Comparison of ENCODE assay signal across 13 cellular contexts in the genomic region with DNA sequence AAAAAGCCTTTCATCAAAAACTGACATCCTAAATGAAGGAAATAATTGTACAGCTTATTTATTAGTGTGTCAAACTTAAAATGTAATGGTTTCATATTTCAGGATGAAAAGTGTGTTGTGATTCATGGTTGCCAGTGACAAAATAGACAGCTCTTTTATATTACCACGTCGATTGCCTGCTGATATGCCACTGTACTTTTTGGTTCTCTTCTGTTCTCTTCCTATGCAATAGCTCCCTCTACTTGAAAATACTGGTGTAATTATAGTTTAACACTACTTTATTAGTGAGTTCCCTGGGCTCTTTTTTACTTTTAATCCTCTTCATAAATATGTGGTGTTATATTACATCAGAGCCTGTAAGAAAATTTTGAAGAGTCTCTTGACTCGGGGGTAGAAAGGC.
DNase-seq lines count a peak whose midpoint lies in the region; ATAC-seq, FAIRE-seq and TF ChIP-seq lines count a peak whose summit lies in the region.
"Had no signal": no experiment of that assay in that cellular context is flagged by ENCODE, and none has a peak within 500 bp of the region (broad histone marks: within the 10 kb centered on the region; RNA-seq: fewer than 3 reads in every experiment).

No MANE protein-coding gene starts in this region.

- POLR2A ChIA-PET in K562 (lab: Yijun Ruan, JAX) = no interaction called here

- peaks cover 2 to 4% of the 10 kb centered on the region in 2 experiments; a peak in 3 of 5 replicates for H3K27me3 ChIP-seq in K562 (ENCODE audit: control insufficient read depth in 2 of 2, insufficient read depth in 2 of 2, low read length in 2 of 2)

- no peaks in the 10 kb centered on the region for H3K4me1 ChIP-seq in K562 (replicated peaks in 1 of 2; ENCODE audit: control insufficient read depth in 2 of 2, insufficient read depth in 2 of 2, low read length in 2 of 2)

- no peaks in the 10 kb centered on the region for H4K20me1 ChIP-seq in K562 (replicated peaks; ENCODE audit: control insufficient read depth, insufficient read depth, low read length)

- peak overlapping the region; percentile 58 for H3K27ac Mint-ChIP-seq in mesothelial cell of epicardium
- H3K27ac Mint-ChIP-seq: activated CD4-positive, alpha-beta T cell treated with anti-CD3 and anti-CD28 coated beads for 36 hours had no signal

- H3K36me3 ChIP-seq in K562 (ENCODE audit: control insufficient read depth, insufficient read depth, low read length) = no peaks in the 10 kb centered on the region

- H3K4me3 ChIP-seq in K562 = no peak overlapping the region

- H3K79me2 ChIP-seq in K562 (ENCODE audit: control insufficient read depth, insufficient read depth, low read length) = no peaks in the 10 kb centered on the region

- H3K9me3 Mint-ChIP-seq in mesothelial cell of epicardium = no peaks in the 10 kb centered on the region

- no peaks in the 10 kb centered on the region for H3K27me3 Mint-ChIP-seq in mesothelial cell of epicardium (ENCODE audit: low read depth)
- H3K27me3 Mint-ChIP-seq: activated CD4-positive, alpha-beta T cell treated with anti-CD3 and anti-CD28 coated beads for 36 hours had no signal

- TF ChIP-seq RAD21 in K562 (CRISPR knock-in tag; conservative IDR thresholded peaks at IDR 0.05 in 1 of 2, IDR thresholded peaks at IDR 0.05 in 1 of 2) = peak; percentile 37 to 63

- no peak overlapping the region for H3K4me2 ChIP-seq in K562 (ENCODE audit: insufficient read depth, low read length)

- TF ChIP-seq EP300 in K562 (IDR thresholded peaks at IDR 0.05; ENCODE audit: low read length) = no peak

- WGBS in K562 (ENCODE audit: insufficient coverage, low coverage, missing lambda C conversion rate) = 0% methylated on average over 3 of the region's 3 CpGs

- H3K36me3 Mint-ChIP-seq in mesothelial cell of epicardium = peaks cover 15% of the 10 kb centered on the region

- H3K27ac ChIP-seq in K562 (ENCODE audit: extremely low read depth, low read depth, low read length) = no peak overlapping the region

- peaks cover 40% of the 10 kb centered on the region for H3K4me1 Mint-ChIP-seq in mesothelial cell of epicardium
- H3K4me1 Mint-ChIP-seq: activated CD4-positive, alpha-beta T cell treated with anti-CD3 and anti-CD28 coated beads for 36 hours had no signal

- no peaks in the 10 kb centered on the region for H3K9me1 ChIP-seq in K562 (ENCODE audit: control insufficient read depth, insufficient read depth, low read length)

- H2AFZ ChIP-seq in K562 (ENCODE audit: low read depth, low read length) = no peak overlapping the region

- no TSS peak for BruUV-seq in K562 (replicated peaks; lab: Mats Ljungman, UMichigan)

- DNase-seq in DMS 273 treated with DMSO at 0.1 percent for 48 hours (lab: John Stamatoyannopoulos, UW) (peak; percentile 17), MV-4-11 (lab: John Stamatoyannopoulos, UW) (peak; percentile 2), K562 (ENCODE audit: extremely low read depth in 1 of 4, low spot score in 3 of 4) (peak in 1 of 4 experiments; percentile 6), mesothelial cell of epicardium (ENCODE audit: low spot score in 2 of 2, unreplicated experiment in 2 of 2) (no peak), NCI-H526 treated with DMSO at 0.1 percent for 48 hours (lab: John Stamatoyannopoulos, UW) (no peak), NCI-H2029 treated with DMSO at 0.1 percent for 48 hours (lab: John Stamatoyannopoulos, UW) (no peak)
- DNase-seq: activated CD4-positive, alpha-beta T cell treated with anti-CD3 and anti-CD28 coated beads for 36 hours; mammary epithelial cell; NCI-H2029; stimulated activated CD4-positive, alpha-beta T cell treated with anti-CD3 and anti-CD28 coated beads, Interleukin-2, amount 100 ng/mL, for 24 hours had no signal

- intact Hi-C loops in K562 (cut with micrococcal nuclease) = loop anchor here (2.0 to 10.0 kb wide), 9 partner anchors 266 to 1877 kb away; no protein-coding TSS in a partner anchor

- ATAC-seq in K562 (no peak), HG02610 (IDR thresholded peaks at IDR 0.05; ENCODE audit: unreplicated experiment) (no peak), GM21447 (IDR thresholded peaks at IDR 0.05; ENCODE audit: unreplicated experiment) (no peak)
- ATAC-seq: activated CD4-positive, alpha-beta T cell treated with anti-CD3 and anti-CD28 coated beads for 36 hours had no signal

- H3K9me3 ChIP-seq in K562 (replicated peaks; ENCODE audit: control insufficient read depth, insufficient read depth, low read depth, low read length) = no peaks in the 10 kb centered on the region

- in situ Hi-C loops in K562 (cut with MboI) = no loop called here

- TF ChIP-seq POLR2A in K562 (conservative IDR thresholded peaks at IDR 0.05) = no peak

- TF ChIP-seq CTCF in K562 (IDR thresholded peaks at IDR 0.05 in 2 of 3, conservative IDR thresholded peaks at IDR 0.05 in 1 of 3; ENCODE audit: insufficient read depth in 2 of 3, low read depth in 1 of 3, low read length in 3 of 3) (peak in 2 of 3 experiments; percentile 13 to 41; a peak in 2 of 6 replicates), mesothelial cell of epicardium (IDR thresholded peaks at IDR 0.05; ENCODE audit: unreplicated experiment) (peak; percentile 36)

- FAIRE-seq in K562 (lab: Jason Lieb, UNC) = no peak
- FAIRE-seq: colon had no signal

- CTCF ChIA-PET in K562 (lab: Yijun Ruan, JAX; ENCODE audit: low intra/inter-chr PET ratio) = interaction anchor here (1.0 to 1.1 kb wide), 2 partner anchors 271 to 1005 kb away, joined by 3 to 6 read pairs; no protein-coding TSS in a partner anchor

- H3K9ac ChIP-seq in K562 (ENCODE audit: insufficient read depth in 1 of 2, low read depth in 2 of 2, low read length in 2 of 2) = no peak overlapping the region

- H3K4me3 Mint-ChIP-seq in mesothelial cell of epicardium = no peak overlapping the region
- H3K4me3 Mint-ChIP-seq: activated CD4-positive, alpha-beta T cell treated with anti-CD3 and anti-CD28 coated beads for 36 hours had no signal

TF ChIP-seq in K562, 482 proteins besides CTCF, POLR2A, EP300 and RAD21:
- TF ChIP-seq, protein P1, sequence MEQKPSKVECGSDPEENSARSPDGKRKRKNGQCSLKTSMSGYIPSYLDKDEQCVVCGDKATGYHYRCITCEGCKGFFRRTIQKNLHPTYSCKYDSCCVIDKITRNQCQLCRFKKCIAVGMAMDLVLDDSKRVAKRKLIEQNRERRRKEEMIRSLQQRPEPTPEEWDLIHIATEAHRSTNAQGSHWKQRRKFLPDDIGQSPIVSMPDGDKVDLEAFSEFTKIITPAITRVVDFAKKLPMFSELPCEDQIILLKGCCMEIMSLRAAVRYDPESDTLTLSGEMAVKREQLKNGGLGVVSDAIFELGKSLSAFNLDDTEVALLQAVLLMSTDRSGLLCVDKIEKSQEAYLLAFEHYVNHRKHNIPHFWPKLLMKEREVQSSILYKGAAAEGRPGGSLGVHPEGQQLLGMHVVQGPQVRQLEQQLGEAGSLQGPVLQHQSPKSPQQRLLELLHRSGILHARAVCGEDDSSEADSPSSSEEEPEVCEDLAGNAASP (IDR thresholded peaks at IDR 0.05) = no peak
- TF ChIP-seq SOX6 (IDR thresholded peaks at IDR 0.05) (no peak), ZNF184 (CRISPR knock-in tag; IDR thresholded peaks at IDR 0.05) (no peak), RCOR1 (IDR thresholded peaks at IDR 0.05; ENCODE audit: borderline replicate concordance in 1 of 2, low read depth in 2 of 2, low read length in 2 of 2) (no peak), CREM (IDR thresholded peaks at IDR 0.05; ENCODE audit: low read depth) (no peak), NR1H2 (CRISPR knock-in tag; IDR thresholded peaks at IDR 0.05) (no peak), GTF2A2 (tag; IDR thresholded peaks at IDR 0.05) (no peak), KDM4B (IDR thresholded peaks at IDR 0.05; ENCODE audit: borderline replicate concordance in 2 of 2, low read depth in 1 of 2) (no peak), ZFP30 (CRISPR knock-in tag; IDR thresholded peaks at IDR 0.05; ENCODE audit: borderline replicate concordance) (no peak), ASH1L (IDR thresholded peaks at IDR 0.05; ENCODE audit: borderline replicate concordance, low read depth, partially characterized antibody) (no peak), RUNX1 (IDR thresholded peaks at IDR 0.05; ENCODE audit: low read depth) (no peak)
- TF ChIP-seq, protein P2, sequence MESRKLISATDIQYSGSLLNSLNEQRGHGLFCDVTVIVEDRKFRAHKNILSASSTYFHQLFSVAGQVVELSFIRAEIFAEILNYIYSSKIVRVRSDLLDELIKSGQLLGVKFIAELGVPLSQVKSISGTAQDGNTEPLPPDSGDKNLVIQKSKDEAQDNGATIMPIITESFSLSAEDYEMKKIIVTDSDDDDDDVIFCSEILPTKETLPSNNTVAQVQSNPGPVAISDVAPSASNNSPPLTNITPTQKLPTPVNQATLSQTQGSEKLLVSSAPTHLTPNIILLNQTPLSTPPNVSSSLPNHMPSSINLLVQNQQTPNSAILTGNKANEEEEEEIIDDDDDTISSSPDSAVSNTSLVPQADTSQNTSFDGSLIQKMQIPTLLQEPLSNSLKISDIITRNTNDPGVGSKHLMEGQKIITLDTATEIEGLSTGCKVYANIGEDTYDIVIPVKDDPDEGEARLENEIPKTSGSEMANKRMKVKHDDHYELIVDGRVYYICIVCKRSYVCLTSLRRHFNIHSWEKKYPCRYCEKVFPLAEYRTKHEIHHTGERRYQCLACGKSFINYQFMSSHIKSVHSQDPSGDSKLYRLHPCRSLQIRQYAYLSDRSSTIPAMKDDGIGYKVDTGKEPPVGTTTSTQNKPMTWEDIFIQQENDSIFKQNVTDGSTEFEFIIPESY (CRISPR knock-in tag; IDR thresholded peaks at IDR 0.05) = no peak
- TF ChIP-seq, protein P3, sequence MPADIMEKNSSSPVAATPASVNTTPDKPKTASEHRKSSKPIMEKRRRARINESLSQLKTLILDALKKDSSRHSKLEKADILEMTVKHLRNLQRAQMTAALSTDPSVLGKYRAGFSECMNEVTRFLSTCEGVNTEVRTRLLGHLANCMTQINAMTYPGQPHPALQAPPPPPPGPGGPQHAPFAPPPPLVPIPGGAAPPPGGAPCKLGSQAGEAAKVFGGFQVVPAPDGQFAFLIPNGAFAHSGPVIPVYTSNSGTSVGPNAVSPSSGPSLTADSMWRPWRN (IDR thresholded peaks at IDR 0.05; ENCODE audit: low read depth) = no peak
- TF ChIP-seq, protein P4, sequence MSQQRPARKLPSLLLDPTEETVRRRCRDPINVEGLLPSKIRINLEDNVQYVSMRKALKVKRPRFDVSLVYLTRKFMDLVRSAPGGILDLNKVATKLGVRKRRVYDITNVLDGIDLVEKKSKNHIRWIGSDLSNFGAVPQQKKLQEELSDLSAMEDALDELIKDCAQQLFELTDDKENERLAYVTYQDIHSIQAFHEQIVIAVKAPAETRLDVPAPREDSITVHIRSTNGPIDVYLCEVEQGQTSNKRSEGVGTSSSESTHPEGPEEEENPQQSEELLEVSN (IDR thresholded peaks at IDR 0.05; ENCODE audit: borderline replicate concordance in 1 of 2, extremely low read depth in 1 of 2, insufficient read depth in 1 of 2, insufficient read length in 1 of 2, low read depth in 1 of 2, low read length in 1 of 2, poor library complexity in 1 of 2, severe bottlenecking in 1 of 2) = no peak

Comparison
In these comparisons a context has a peak if more than half of its experiments do, and no peak if none do; other contexts are left out.
1. DNase-seq: peak in DMS 273 treated with DMSO at 0.1 percent for 48 hours (single experiment) and MV-4-11 (single experiment); none in mesothelial cell of epicardium (0 of 2), NCI-H526 treated with DMSO at 0.1 percent for 48 hours (single experiment) and NCI-H2029 treated with DMSO at 0.1 percent for 48 hours (single experiment).